ENCODE assay signal across 18 cellular contexts in the genomic region with DNA sequence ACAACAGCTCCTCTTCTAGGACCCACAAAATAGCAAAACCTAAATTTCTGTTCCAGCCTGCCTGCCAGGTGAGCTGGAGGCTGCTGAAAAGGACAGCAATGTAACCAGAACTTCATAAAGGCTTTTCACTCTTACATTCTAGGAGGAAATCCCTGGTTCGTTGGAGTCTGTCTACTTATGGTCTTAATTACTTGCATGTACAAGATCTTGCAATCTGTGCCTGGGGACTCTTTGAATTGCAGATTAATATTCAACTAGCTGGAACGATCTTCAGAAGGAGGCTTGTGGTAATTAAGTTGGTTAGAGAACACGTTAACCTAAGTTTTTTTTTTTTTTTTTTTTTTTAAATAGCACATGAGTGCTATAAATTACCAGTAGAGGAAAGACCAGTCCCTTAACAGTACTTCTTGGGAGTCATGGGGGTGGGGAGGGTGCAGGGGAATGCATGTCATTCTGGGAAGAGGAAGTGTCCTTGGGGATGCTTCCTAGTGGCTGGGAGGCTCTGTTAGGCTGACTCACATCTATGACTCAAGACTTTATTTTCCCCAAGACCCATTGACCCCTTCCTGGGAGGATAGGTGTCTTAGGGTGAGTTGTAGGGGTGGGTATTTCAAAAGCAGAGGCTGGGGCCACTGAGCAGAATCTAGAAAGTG.
DNase-seq lines count a peak whose midpoint lies in the region; ATAC-seq and TF ChIP-seq lines count a peak whose summit lies in the region.
"Had no signal": no experiment of that assay in that cellular context is flagged by ENCODE, and none has a peak within 500 bp of the region (broad histone marks: within the 10 kb centered on the region; RNA-seq: fewer than 3 reads in every experiment).

No MANE protein-coding gene starts in this region.

- no peaks in the 10 kb centered on the region for H3K9me3 ChIP-seq in MM.1S (replicated peaks; ENCODE audit: insufficient read depth, low read length)
- H3K9me3 ChIP-seq: gastrocnemius medialis, right lobe of liver had no signal

- H4K20me1 ChIP-seq in GM23338 (replicated peaks; ENCODE audit: insufficient read depth), result no peaks in the 10 kb centered on the region
- no peaks in the 10 kb centered on the region for H4K20me1 ChIP-seq in MM.1S (ENCODE audit: insufficient read depth, low read length)

- no peak overlapping the region for H3K4me2 ChIP-seq in GM23338
- no peak overlapping the region for H3K4me2 ChIP-seq in MM.1S (ENCODE audit: low read depth, low read length)

- H3K27me3 Mint-ChIP-seq in GM23338 (ENCODE audit: insufficient read depth, low read depth, poor library complexity), result peaks cover 1% of the 10 kb centered on the region

- H3K9ac ChIP-seq in MM.1S (ENCODE audit: low read length), result no peak overlapping the region

- H3F3A ChIP-seq in GM23338 (replicated peaks; ENCODE audit: low read depth) (no peaks in the 10 kb centered on the region), MM.1S (ENCODE audit: insufficient read depth, low read length) (no peaks in the 10 kb centered on the region)

- H3K4me1 ChIP-seq in GM23338 (ENCODE audit: insufficient read depth) (no peaks in the 10 kb centered on the region), MM.1S (ENCODE audit: low read length) (no peaks in the 10 kb centered on the region)
- H3K4me1 ChIP-seq: gastrocnemius medialis, right lobe of liver had no signal

- no peak overlapping the region for H3K4me3 Mint-ChIP-seq in GM23338
- H3K4me3 Mint-ChIP-seq: CD4-positive, CD25-positive, alpha-beta regulatory T cell; dendritic cell treated with granulocyte-macrophage colony-stimulating factor and Interleukin-4, amounts not matched to agents 40 ng/mL and 50 ng/mL, for 4 days; stimulated activated naive CD8-positive, alpha-beta T cell treated with anti-CD3 and anti-CD28 coated beads, Interleukin-15, Interleukin-2, amounts not matched to agents 100 ng/mL and 50 ng/mL, for 24 hours; T-cell had no signal

- ATAC-seq in GM23338, result no peak
- ATAC-seq: gastrocnemius medialis, left ventricle myocardium superior, right lobe of liver, T-cell had no signal

- H3K27ac ChIP-seq in GM23338 (ENCODE audit: low read depth), result no peak overlapping the region
- H3K27ac ChIP-seq in MM.1S (ENCODE audit: low read length), result no peak overlapping the region
- H3K27ac ChIP-seq: gastrocnemius medialis, right lobe of liver had no signal

- H3K27ac Mint-ChIP-seq in GM23338, result peak overlapping the region; percentile 64; the same call in 1 of the 2 replicates
- H3K27ac Mint-ChIP-seq: CD4-positive, CD25-positive, alpha-beta regulatory T cell; dendritic cell treated with granulocyte-macrophage colony-stimulating factor and Interleukin-4, amounts not matched to agents 40 ng/mL and 50 ng/mL, for 4 days; stimulated activated naive CD8-positive, alpha-beta T cell treated with anti-CD3 and anti-CD28 coated beads, Interleukin-15, Interleukin-2, amounts not matched to agents 100 ng/mL and 50 ng/mL, for 24 hours; T-cell had no signal

- H3K36me3 Mint-ChIP-seq in GM23338 (ENCODE audit: low read depth), result no peaks in the 10 kb centered on the region
- H3K36me3 Mint-ChIP-seq: CD4-positive, CD25-positive, alpha-beta regulatory T cell; T-cell had no signal

- H3K9me2 ChIP-seq in GM23338 (ENCODE audit: insufficient read depth) (peaks cover 3% of the 10 kb centered on the region; the same call in 1 of the 2 replicates), MM.1S (replicated peaks; ENCODE audit: insufficient read depth, low read length) (no peaks in the 10 kb centered on the region)

- DNase-seq in GM23338 (ENCODE audit: low spot score) (no peak), NCI-H226 (peak; percentile 59), epithelial cell of esophagus (ENCODE audit: low read depth) (peak; percentile 64), renal cortical epithelial cell (ENCODE audit: low read depth) (peak; percentile 100), MM.1S (no peak), NCI-H1436 (lab: John Stamatoyannopoulos, UW) (no peak)
- DNase-seq in activated CD8-positive, alpha-beta memory T cell treated with anti-CD3 and anti-CD28 coated beads for 24 hours, result no peak
- DNase-seq: activated CD4-positive, alpha-beta T cell treated with anti-CD3 and anti-CD28 coated beads for 48 hours; aorta; CD4-positive, CD25-positive, alpha-beta regulatory T cell; gastrocnemius medialis; IMR-90; left ventricle myocardium superior; NCI-H2081; right lobe of liver; T-cell had no signal

- H3K9me3 Mint-ChIP-seq in GM23338, result no peaks in the 10 kb centered on the region
- H3K9me3 Mint-ChIP-seq: dendritic cell treated with granulocyte-macrophage colony-stimulating factor and Interleukin-4, amounts not matched to agents 40 ng/mL and 50 ng/mL, for 4 days; stimulated activated naive CD8-positive, alpha-beta T cell treated with anti-CD3 and anti-CD28 coated beads, Interleukin-15, Interleukin-2, amounts not matched to agents 100 ng/mL and 50 ng/mL, for 24 hours; T-cell had no signal

- H3K4me1 Mint-ChIP-seq in GM23338, result peaks cover 6% of the 10 kb centered on the region
- H3K4me1 Mint-ChIP-seq: CD4-positive, CD25-positive, alpha-beta regulatory T cell; T-cell had no signal

- no peaks in the 10 kb centered on the region for H3K27me3 ChIP-seq in GM23338 (ENCODE audit: insufficient read depth)
- H3K27me3 ChIP-seq in MM.1S (replicated peaks; ENCODE audit: insufficient read depth, low read length), result peaks cover 7% of the 10 kb centered on the region; the same call in 1 of the 2 replicates
- H3K27me3 ChIP-seq: right lobe of liver had no signal

- H3K36me3 ChIP-seq in GM23338 (ENCODE audit: insufficient read depth), result no peaks in the 10 kb centered on the region
- H3K36me3 ChIP-seq in MM.1S (replicated peaks; ENCODE audit: insufficient read depth, low read length), result no peaks in the 10 kb centered on the region
- H3K36me3 ChIP-seq: gastrocnemius medialis, right lobe of liver had no signal

- TF ChIP-seq CTCF in GM23338 (conservative IDR thresholded peaks at IDR 0.05; ENCODE audit: low read depth in 2 of 2) (no peak), epithelial cell of esophagus (IDR thresholded peaks at IDR 0.05; ENCODE audit: insufficient read depth, low read depth, low read length, missing control alignments) (no peak), MM.1S (IDR thresholded peaks at IDR 0.05; ENCODE audit: low read length) (no peak)

- H2AFZ ChIP-seq in GM23338, result no peak overlapping the region
- H2AFZ ChIP-seq in MM.1S (ENCODE audit: low read length), result no peak overlapping the region

- H3K4me3 ChIP-seq in GM23338 (no peak overlapping the region), epithelial cell of esophagus (ENCODE audit: low read length) (no peak overlapping the region), MM.1S (ENCODE audit: low read length) (no peak overlapping the region)
- H3K4me3 ChIP-seq: gastrocnemius medialis, right lobe of liver had no signal

- H3K79me2 ChIP-seq in GM23338 (replicated peaks; ENCODE audit: insufficient read depth) (no peaks in the 10 kb centered on the region), MM.1S (ENCODE audit: low read length) (no peaks in the 10 kb centered on the region)

TF ChIP-seq in GM23338, 12 proteins besides CTCF, POLR2A, EP300 and RAD21 (continues in another document):
- TF ChIP-seq EZH2 (IDR thresholded peaks at IDR 0.05; ENCODE audit: low read depth, unreplicated experiment) (no peak), NANOG (IDR thresholded peaks at IDR 0.05; ENCODE audit: borderline replicate concordance) (no peak), ZNF331 (CRISPR knock-in tag; IDR thresholded peaks at IDR 0.05; ENCODE audit: low read depth) (no peak), EZH2phosphoT487 (IDR thresholded peaks at IDR 0.05; ENCODE audit: unreplicated experiment) (no peak), JUNB (IDR thresholded peaks at IDR 0.05; ENCODE audit: unreplicated experiment) (no peak)
- TF ChIP-seq, protein P1, sequence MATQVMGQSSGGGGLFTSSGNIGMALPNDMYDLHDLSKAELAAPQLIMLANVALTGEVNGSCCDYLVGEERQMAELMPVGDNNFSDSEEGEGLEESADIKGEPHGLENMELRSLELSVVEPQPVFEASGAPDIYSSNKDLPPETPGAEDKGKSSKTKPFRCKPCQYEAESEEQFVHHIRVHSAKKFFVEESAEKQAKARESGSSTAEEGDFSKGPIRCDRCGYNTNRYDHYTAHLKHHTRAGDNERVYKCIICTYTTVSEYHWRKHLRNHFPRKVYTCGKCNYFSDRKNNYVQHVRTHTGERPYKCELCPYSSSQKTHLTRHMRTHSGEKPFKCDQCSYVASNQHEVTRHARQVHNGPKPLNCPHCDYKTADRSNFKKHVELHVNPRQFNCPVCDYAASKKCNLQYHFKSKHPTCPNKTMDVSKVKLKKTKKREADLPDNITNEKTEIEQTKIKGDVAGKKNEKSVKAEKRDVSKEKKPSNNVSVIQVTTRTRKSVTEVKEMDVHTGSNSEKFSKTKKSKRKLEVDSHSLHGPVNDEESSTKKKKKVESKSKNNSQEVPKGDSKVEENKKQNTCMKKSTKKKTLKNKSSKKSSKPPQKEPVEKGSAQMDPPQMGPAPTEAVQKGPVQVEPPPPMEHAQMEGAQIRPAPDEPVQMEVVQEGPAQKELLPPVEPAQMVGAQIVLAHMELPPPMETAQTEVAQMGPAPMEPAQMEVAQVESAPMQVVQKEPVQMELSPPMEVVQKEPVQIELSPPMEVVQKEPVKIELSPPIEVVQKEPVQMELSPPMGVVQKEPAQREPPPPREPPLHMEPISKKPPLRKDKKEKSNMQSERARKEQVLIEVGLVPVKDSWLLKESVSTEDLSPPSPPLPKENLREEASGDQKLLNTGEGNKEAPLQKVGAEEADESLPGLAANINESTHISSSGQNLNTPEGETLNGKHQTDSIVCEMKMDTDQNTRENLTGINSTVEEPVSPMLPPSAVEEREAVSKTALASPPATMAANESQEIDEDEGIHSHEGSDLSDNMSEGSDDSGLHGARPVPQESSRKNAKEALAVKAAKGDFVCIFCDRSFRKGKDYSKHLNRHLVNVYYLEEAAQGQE (IDR thresholded peaks at IDR 0.05; ENCODE audit: unreplicated experiment), result no peak

Comparison
In these comparisons a context has a peak if more than half of its experiments do, and no peak if none do; other contexts are left out.
1. DNase-seq: peak in NCI-H226 (single experiment), epithelial cell of esophagus (single experiment) and renal cortical epithelial cell (single experiment); none in GM23338 (single experiment), MM.1S (single experiment), NCI-H1436 (single experiment) and activated CD8-positive, alpha-beta memory T cell treated with anti-CD3 and anti-CD28 coated beads for 24 hours (single experiment).